In the genomic region with DNA sequence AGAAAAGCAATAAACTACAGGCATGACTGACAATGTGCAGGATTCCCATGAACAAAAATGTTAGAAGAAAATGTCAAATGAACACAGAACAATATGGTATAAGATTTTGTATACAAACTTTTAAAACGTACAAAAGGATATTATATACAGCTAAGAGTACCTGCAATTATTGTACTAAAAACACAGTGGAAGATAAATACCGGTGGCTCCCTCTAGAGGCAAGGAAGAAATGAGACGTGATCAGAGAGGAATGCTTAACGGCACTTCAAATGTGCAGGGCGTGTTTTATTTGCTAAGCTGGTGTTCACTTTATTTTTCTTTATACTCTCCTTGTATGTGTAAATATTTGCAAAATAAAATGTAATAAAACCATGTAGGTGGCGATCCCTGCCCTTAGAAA, we compare ENCODE assay signal across 7 cellular contexts.
DNase-seq lines count a peak whose midpoint lies in the region; ATAC-seq, FAIRE-seq and TF ChIP-seq lines count a peak whose summit lies in the region.

No MANE protein-coding gene starts in this region.

- H3K4me1 Mint-ChIP-seq in astrocyte (ENCODE audit: low read depth, unreplicated experiment) = no peaks in the 10 kb centered on the region

- no TSS peak for BruUV-seq in PC-9 (replicated peaks; lab: Mats Ljungman, UMichigan)

- peaks cover 7% of the 10 kb centered on the region; the same call in 1 of the 2 replicates for H3K4me1 ChIP-seq in PC-9 (replicated peaks; ENCODE audit: insufficient read depth)
- H3K4me1 ChIP-seq in astrocyte (ENCODE audit: insufficient read depth, low read length) = no peaks in the 10 kb centered on the region

- ATAC-seq in HG03196 (IDR thresholded peaks at IDR 0.05; ENCODE audit: unreplicated experiment) = peak; percentile 50
- ATAC-seq in HG03342 (IDR thresholded peaks at IDR 0.05; ENCODE audit: unreplicated experiment) = no peak

- H4K20me1 ChIP-seq in PC-9 (ENCODE audit: insufficient read depth) (no peaks in the 10 kb centered on the region), astrocyte (ENCODE audit: insufficient read depth, low read length) (no peaks in the 10 kb centered on the region)

- H3K27ac ChIP-seq in PC-9 (no peak overlapping the region), astrocyte (ENCODE audit: low read depth, low read length) (no peak overlapping the region)

- no peaks in the 10 kb centered on the region for H3K9me3 Mint-ChIP-seq in astrocyte (ENCODE audit: unreplicated experiment)

- FAIRE-seq in astrocyte (lab: Jason Lieb, UNC) = no peak
- FAIRE-seq in islet of Langerhans (lab: Jason Lieb, UNC) = peak; percentile 95

- H3K4me2 ChIP-seq in PC-9 (no peak overlapping the region), astrocyte (ENCODE audit: low read length) (no peak overlapping the region)

- H3K36me3 Mint-ChIP-seq in astrocyte (ENCODE audit: low read depth, unreplicated experiment) = no peaks in the 10 kb centered on the region

- no peaks in the 10 kb centered on the region for H3K27me3 ChIP-seq in PC-9 (ENCODE audit: insufficient read depth, low read depth)
- no peaks in the 10 kb centered on the region for H3K27me3 ChIP-seq in astrocyte (ENCODE audit: insufficient read depth, low read length)

- CTCF ChIA-PET in PC-9 (lab: Charles Lee) = interaction anchor here (0.6 to 1.1 kb wide), 2 partner anchors 10 to 356 kb away, joined by 3 to 15 read pairs; no protein-coding TSS in a partner anchor

- H2AFZ ChIP-seq in PC-9 (no peak overlapping the region), astrocyte (ENCODE audit: low read depth, low read length) (no peak overlapping the region)

- H3K9ac ChIP-seq in astrocyte (ENCODE audit: low read length) = no peak overlapping the region

- no peaks in the 10 kb centered on the region for H3K27me3 Mint-ChIP-seq in astrocyte (ENCODE audit: low read depth, unreplicated experiment)

- H3K4me3 ChIP-seq in PC-9 (no peak overlapping the region), astrocyte (ENCODE audit: insufficient read depth, low read depth, low read length) (no peak overlapping the region)

- H3K4me3 Mint-ChIP-seq in astrocyte (ENCODE audit: unreplicated experiment) = no peak overlapping the region

- intact Hi-C loops in PC-9 (cut with micrococcal nuclease; ENCODE audit: unreplicated experiment) = loop anchor here (5.0 kb wide), 1 partner anchor 336 kb away; no protein-coding TSS in a partner anchor

- no peaks in the 10 kb centered on the region for H3K9me2 ChIP-seq in PC-9 (ENCODE audit: insufficient read depth)

- TF ChIP-seq CTCF in GM12872 (IDR thresholded peaks at IDR 0.05; ENCODE audit: insufficient read depth, low read depth, low read length) (peak; percentile 63), PC-9 (conservative IDR thresholded peaks at IDR 0.05) (peak; percentile 63), astrocyte (IDR thresholded peaks at IDR 0.05; ENCODE audit: insufficient read depth, low read depth, low read length) (peak; percentile 43)

- H3K36me3 ChIP-seq in PC-9 (ENCODE audit: low read depth) = no peaks in the 10 kb centered on the region
- no peaks in the 10 kb centered on the region for H3K36me3 ChIP-seq in astrocyte (ENCODE audit: insufficient read depth, low read length)

- H3K9me3 ChIP-seq in PC-9 (ENCODE audit: insufficient read depth, low read depth) (no peaks in the 10 kb centered on the region; the same call in 1 of the 2 replicates), astrocyte (ENCODE audit: insufficient read depth, low read depth, low read length) (no peaks in the 10 kb centered on the region)

- no peak overlapping the region for H3K27ac Mint-ChIP-seq in astrocyte (ENCODE audit: unreplicated experiment)

- DNase-seq in PC-9 = peak; percentile 6 to 37
- no peak for DNase-seq in astrocyte (ENCODE audit: low read depth)
- DNase-seq in stimulated activated CD8-positive, alpha-beta memory T cell treated with anti-CD3 and anti-CD28 coated beads, Interleukin-4, amount 100 ng/mL, for 48 hours = peak; percentile 33

- H3F3A ChIP-seq in PC-9 (ENCODE audit: insufficient read depth, low read depth) = no peaks in the 10 kb centered on the region

- H3K79me2 ChIP-seq in PC-9 (ENCODE audit: low read depth) (no peaks in the 10 kb centered on the region), astrocyte (ENCODE audit: insufficient read depth, low read length) (no peaks in the 10 kb centered on the region)

- POLR2A ChIA-PET in PC-9 (lab: Charles Lee; ENCODE audit: unreplicated experiment) = interaction anchor here (0.6 to 0.7 kb wide), 2 partner anchors 355 to 1667 kb away, joined by 4 to 5 read pairs; no protein-coding TSS in a partner anchor
